ENCODE assay signal across 1 cellular context in the genomic region with DNA sequence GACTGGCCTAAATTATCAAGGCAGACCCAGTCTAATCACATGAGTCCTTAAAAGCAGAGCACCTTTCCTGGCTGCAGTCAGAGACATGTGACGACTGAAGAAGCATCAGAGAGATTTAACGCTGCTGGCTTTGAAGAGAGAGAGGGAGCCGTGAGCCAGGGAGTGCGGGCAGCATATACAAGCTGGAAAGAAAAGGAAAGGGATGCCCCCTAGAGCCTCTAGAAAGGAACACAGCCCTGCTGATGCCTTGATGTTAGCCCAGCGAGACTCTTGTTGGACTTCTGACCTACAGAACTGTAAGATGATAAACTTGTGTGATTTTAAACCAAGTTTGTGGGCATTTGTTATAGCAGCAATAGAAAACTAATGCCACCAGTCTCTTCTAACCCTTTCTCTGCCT.
TF ChIP-seq lines count a peak whose summit lies in the region.

No MANE protein-coding gene starts in this region.

TF ChIP-seq in H1, 55 proteins besides CTCF, POLR2A, EP300 and RAD21 (continued from another document):
- no peak for TF ChIP-seq BACH1 (IDR thresholded peaks at IDR 0.05; ENCODE audit: low read length)
- no peak for TF ChIP-seq ASH2L (IDR thresholded peaks at IDR 0.05; ENCODE audit: low read length)
- TF ChIP-seq RXRA (IDR thresholded peaks at IDR 0.05; ENCODE audit: insufficient read depth, low read depth, low read length), result no peak
- TF ChIP-seq POU5F1 (IDR thresholded peaks at IDR 0.05; ENCODE audit: low read depth, low read length), result no peak
- no peak for TF ChIP-seq SP1 (IDR thresholded peaks at IDR 0.05; ENCODE audit: low read depth, low read length)
- no peak for TF ChIP-seq RBBP5 (IDR thresholded peaks at IDR 0.05; ENCODE audit: borderline replicate concordance, low read depth, low read length)
- no peak for TF ChIP-seq SP2 (IDR thresholded peaks at IDR 0.05; ENCODE audit: low read length)
- TF ChIP-seq JUN (IDR thresholded peaks at IDR 0.05; ENCODE audit: low read depth, low read length), result no peak
- no peak for TF ChIP-seq BRCA1 (IDR thresholded peaks at IDR 0.05; ENCODE audit: low read depth, low read length)
- TF ChIP-seq BCL11A (IDR thresholded peaks at IDR 0.05; ENCODE audit: low read depth in 2 of 2, low read length in 2 of 2), result no peak
- TF ChIP-seq TBP (IDR thresholded peaks at IDR 0.05; ENCODE audit: low read depth, low read length), result no peak
- TF ChIP-seq CTBP2 (IDR thresholded peaks at IDR 0.05; ENCODE audit: borderline replicate concordance, insufficient read depth, insufficient read length, low read length), result no peak
- TF ChIP-seq RFX5 (IDR thresholded peaks at IDR 0.05; ENCODE audit: borderline replicate concordance, low read depth, low read length), result no peak
- TF ChIP-seq HDAC6 (IDR thresholded peaks at IDR 0.05; ENCODE audit: low read depth, low read length), result no peak
- TF ChIP-seq TCF12 (IDR thresholded peaks at IDR 0.05; ENCODE audit: low read depth, low read length), result no peak
- TF ChIP-seq, protein P1, sequence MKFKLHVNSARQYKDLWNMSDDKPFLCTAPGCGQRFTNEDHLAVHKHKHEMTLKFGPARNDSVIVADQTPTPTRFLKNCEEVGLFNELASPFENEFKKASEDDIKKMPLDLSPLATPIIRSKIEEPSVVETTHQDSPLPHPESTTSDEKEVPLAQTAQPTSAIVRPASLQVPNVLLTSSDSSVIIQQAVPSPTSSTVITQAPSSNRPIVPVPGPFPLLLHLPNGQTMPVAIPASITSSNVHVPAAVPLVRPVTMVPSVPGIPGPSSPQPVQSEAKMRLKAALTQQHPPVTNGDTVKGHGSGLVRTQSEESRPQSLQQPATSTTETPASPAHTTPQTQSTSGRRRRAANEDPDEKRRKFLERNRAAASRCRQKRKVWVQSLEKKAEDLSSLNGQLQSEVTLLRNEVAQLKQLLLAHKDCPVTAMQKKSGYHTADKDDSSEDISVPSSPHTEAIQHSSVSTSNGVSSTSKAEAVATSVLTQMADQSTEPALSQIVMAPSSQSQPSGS (IDR thresholded peaks at IDR 0.05; ENCODE audit: low read length), result no peak
- no peak for TF ChIP-seq JUND (IDR thresholded peaks at IDR 0.05; ENCODE audit: low read length)
